In genomic region chr11:112150517-112150916, GRCh38 we compare ENCODE assay signal across 19 cellular contexts. TPM values are rescaled to one million over a fixed set of nuclear protein-coding genes. Genes with fewer than 3 reads are reported as not detected.
DNase-seq lines count a peak whose midpoint lies in the region; TF ChIP-seq lines count a peak whose summit lies in the region.
"Had no signal": no experiment of that assay in that cellular context is flagged by ENCODE, and none has a peak within 500 bp of the region (broad histone marks: within the 10 kb centered on the region; RNA-seq: fewer than 3 reads in every experiment).

No MANE protein-coding gene starts in this region.

- DNase-seq in Ammon's horn (ENCODE audit: low spot score) (peak; percentile 57), SK-MEL-5 (ENCODE audit: low read depth, low spot score) (peak; percentile 22), inferior parietal cortex (ENCODE audit: extremely low spot score) (peak; percentile 52), pons (ENCODE audit: low spot score) (peak; percentile 85), NCI-H345 (lab: John Stamatoyannopoulos, UW) (no peak), dermis blood vessel endothelial cell (no peak), BE2C (no peak)
- DNase-seq: CD4-positive, CD25-positive, alpha-beta regulatory T cell; COR-L47; DMS79 treated with DMSO at 0.1 percent for 48 hours; Kasumi-1; NCI-H1694 treated with DMSO at 0.1 percent for 48 hours; NCI-H2081 treated with DMSO at 0.1 percent for 48 hours; NCI-H2227 treated with DMSO at 0.1 percent for 48 hours; NCI-H510A treated with DMSO at 0.1 percent for 48 hours; NCI-H748 treated with DMSO at 0.1 percent for 48 hours; PC-9; SIG-M5 had no signal

- no peak overlapping the region for H3K4me3 ChIP-seq in BE2C (ENCODE audit: low read depth, low read length)
- H3K4me3 ChIP-seq: PC-9 had no signal

- in situ Hi-C loops in SK-MEL-5 (cut with HindIII; ENCODE audit: low pct_unique_long_range_greater_than_20kb, low sequenced_read_pairs): no loop called here

- no peak for TF ChIP-seq CTCF in BE2C (IDR thresholded peaks at IDR 0.05; ENCODE audit: low read depth, low read length)

- H3K36me3 ChIP-seq in BE2C: no peaks in the 10 kb centered on the region

- H3K27me3 ChIP-seq in BE2C: no peaks in the 10 kb centered on the region

- H3K9me3 ChIP-seq in BE2C: no peaks in the 10 kb centered on the region

- no peaks in the 10 kb centered on the region for H3K4me1 ChIP-seq in BE2C

RNA-seq across cellular contexts. Expression of gene IL18, which starts 13.4 kb away (rescaled TPM):
- 0.71 and 1.3 TPM in 2 replicates for total RNA-seq in SK-MEL-5 (2014; rRNA removed; shearing (Covaris generic))
- polyA plus RNA-seq in SK-MEL-5 (2015; cell fraction: cytosol; rRNA removed): 0.13 and 1.1 TPM in 2 replicates
- 2.1 and 2.2 TPM in 2 replicates for polyA plus RNA-seq in SK-MEL-5 (2015; cell fraction: nucleus; rRNA removed)
- total RNA-seq in dermis blood vessel endothelial cell: 0.33 and 0.34 TPM in 2 replicates
- not detected for polyA plus RNA-seq in BE2C (2012; ENCODE audit: insufficient read depth, insufficient read length, low read depth)
- polyA plus RNA-seq: CD4-positive, CD25-positive, alpha-beta regulatory T cell had no signal

RNA-seq across cellular contexts. Expression of gene TEX12, which starts 16.7 kb away (rescaled TPM):
- 0.43 and 0.48 TPM in 2 replicates for total RNA-seq in SK-MEL-5 (2014; rRNA removed; shearing (Covaris generic))
- not detected in 2 replicates for polyA plus RNA-seq in SK-MEL-5 (2015; cell fraction: cytosol; rRNA removed)
- polyA plus RNA-seq in SK-MEL-5 (2015; cell fraction: nucleus; rRNA removed): 2.1 TPM in 1 of 2 replicates, not detected in the other
- total RNA-seq in dermis blood vessel endothelial cell: not detected in 2 replicates
- not detected for polyA plus RNA-seq in BE2C (2012; ENCODE audit: insufficient read depth, insufficient read length, low read depth)
- total RNA-seq: MCF 10A, PC-9 had no signal

RNA-seq across cellular contexts. Expression of gene BCO2, which starts 24.8 kb away (rescaled TPM):
- total RNA-seq in SK-MEL-5 (2014; rRNA removed; shearing (Covaris generic)): 0.37 and 1.4 TPM in 2 replicates
- polyA plus RNA-seq in SK-MEL-5 (2015; cell fraction: cytosol; rRNA removed): 0.22 and 0.90 TPM in 2 replicates
- polyA plus RNA-seq in SK-MEL-5 (2015; cell fraction: nucleus; rRNA removed): 2.1 and 4.1 TPM in 2 replicates
- 0.68 and 1.3 TPM in 2 replicates for total RNA-seq in dermis blood vessel endothelial cell
- 4.9 TPM for polyA plus RNA-seq in BE2C (2012; ENCODE audit: insufficient read depth, insufficient read length, low read depth)
- total RNA-seq: MCF 10A had no signal
- polyA plus RNA-seq: CD4-positive, CD25-positive, alpha-beta regulatory T cell had no signal

Comparison
In these comparisons a context has a peak if more than half of its experiments do, and no peak if none do; other contexts are left out.
1. DNase-seq: peak in Ammon's horn (single experiment), SK-MEL-5 (single experiment), inferior parietal cortex (single experiment) and pons (single experiment); none in NCI-H345 (single experiment), dermis blood vessel endothelial cell (single experiment) and BE2C (single experiment).